10 cellular contexts compared by ENCODE assay signal in the genomic region with DNA sequence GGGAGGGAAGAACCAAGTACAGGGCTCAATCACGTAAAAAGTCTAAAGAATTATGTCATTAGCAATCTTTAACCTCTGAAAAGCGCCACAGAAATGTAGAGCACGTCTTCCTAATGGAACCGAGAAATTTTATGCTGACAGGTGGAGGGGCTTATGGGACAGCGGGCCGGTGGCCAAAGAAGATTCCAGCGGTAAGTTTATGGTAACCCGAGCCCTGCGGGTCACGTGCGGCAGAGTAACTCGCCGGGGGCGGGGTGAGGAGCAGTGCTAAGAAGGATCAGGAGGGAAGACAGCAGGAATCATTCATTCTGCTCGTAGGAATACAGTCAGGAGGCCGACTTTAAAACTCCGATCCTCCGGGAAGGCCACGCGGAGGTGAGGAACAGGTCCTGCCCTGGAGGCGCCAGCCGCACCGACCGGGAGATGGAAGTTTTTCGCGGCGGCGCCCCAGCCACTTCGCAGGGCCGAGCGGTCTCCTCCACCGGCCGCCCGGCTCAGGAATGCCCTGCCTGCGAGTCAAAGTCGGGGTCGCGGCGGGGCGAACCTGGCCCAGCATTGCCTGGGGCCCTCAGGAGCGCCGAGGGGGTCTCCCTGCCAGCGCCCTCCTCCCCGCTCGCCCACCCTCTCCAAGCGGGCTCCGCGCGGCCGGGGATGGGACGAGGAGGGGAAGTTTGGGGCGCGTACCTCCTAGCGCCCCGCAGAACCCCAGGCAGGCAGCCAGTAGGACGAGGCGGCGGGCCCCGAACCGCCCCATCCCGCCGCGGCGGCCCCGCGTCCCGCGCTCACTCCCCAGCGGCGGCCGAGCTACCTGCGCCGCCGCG.
DNase-seq lines count a peak whose midpoint lies in the region; ATAC-seq and TF ChIP-seq lines count a peak whose summit lies in the region.
"Had no signal": no experiment of that assay in that cellular context is flagged by ENCODE, and none has a peak within 500 bp of the region (broad histone marks: within the 10 kb centered on the region; RNA-seq: fewer than 3 reads in every experiment).

No MANE protein-coding gene starts in this region.

- H3K27ac Mint-ChIP-seq in T-helper 1 cell treated with Interleukin-12 subunit alpha and Interleukin-12 subunit beta and Interleukin-4 antibody, amounts not matched to agents 30 μg/mL and 1 μg/mL, for 36 hours: no peak overlapping the region
- no peak overlapping the region for H3K27ac Mint-ChIP-seq in stimulated activated memory B cell treated with anti-CD40 and anti-IgM and Interleukin-4, amounts not matched to agents 10 μg/mL and 1 μg/mL and 100 μg/mL, for 72 hours

- no peaks in the 10 kb centered on the region for H3K9me3 Mint-ChIP-seq in T-helper 1 cell treated with Interleukin-12 subunit alpha and Interleukin-12 subunit beta and Interleukin-4 antibody, amounts not matched to agents 30 μg/mL and 1 μg/mL, for 36 hours
- peaks cover 3% of the 10 kb centered on the region for H3K9me3 Mint-ChIP-seq in stimulated activated memory B cell treated with anti-CD40 and anti-IgM and Interleukin-4, amounts not matched to agents 10 μg/mL and 1 μg/mL and 100 μg/mL, for 72 hours

- TF ChIP-seq POLR2A in breast epithelium (IDR thresholded peaks at IDR 0.05): no peak

- H3K4me3 Mint-ChIP-seq in T-helper 1 cell treated with Interleukin-12 subunit alpha and Interleukin-12 subunit beta and Interleukin-4 antibody, amounts not matched to agents 30 μg/mL and 1 μg/mL, for 36 hours: peak overlapping the region; percentile 59
- H3K4me3 Mint-ChIP-seq in stimulated activated memory B cell treated with anti-CD40 and anti-IgM and Interleukin-4, amounts not matched to agents 10 μg/mL and 1 μg/mL and 100 μg/mL, for 72 hours: peak overlapping the region; percentile 79

- H3K9me3 ChIP-seq in breast epithelium: no peaks in the 10 kb centered on the region

- intact Hi-C loops in breast epithelium (cut with DNase I; ENCODE audit: low total_unique reads): no loop called here

- H3K4me1 ChIP-seq in breast epithelium: no peaks in the 10 kb centered on the region
- H3K4me1 ChIP-seq: BLaER1 treated with 17β-estradiol and CSF1 and Interleukin-3, amounts not matched to agents 10 nM and 100 nM had no signal

- peak overlapping the region; percentile 48 to 64 (median 52) for H3K4me3 ChIP-seq in breast epithelium
- H3K4me3 ChIP-seq: SK-N-MC had no signal

- peaks cover 0 to 4% of the 10 kb centered on the region in 2 donors for H3K27me3 ChIP-seq in breast epithelium

- no peak overlapping the region for H3K27ac ChIP-seq in breast epithelium
- H3K27ac ChIP-seq: BLaER1 treated with 17β-estradiol and CSF1 and Interleukin-3, amounts not matched to agents 10 nM and 100 nM; SK-N-MC had no signal

- H3K36me3 ChIP-seq in breast epithelium: no peaks in the 10 kb centered on the region
- H3K36me3 ChIP-seq: BLaER1 treated with 17β-estradiol and CSF1 and Interleukin-3, amounts not matched to agents 10 nM and 100 nM had no signal

- H3K27me3 Mint-ChIP-seq in T-helper 1 cell treated with Interleukin-12 subunit alpha and Interleukin-12 subunit beta and Interleukin-4 antibody, amounts not matched to agents 30 μg/mL and 1 μg/mL, for 36 hours (ENCODE audit: low read depth): peaks cover 87% of the 10 kb centered on the region
- peaks cover 87% of the 10 kb centered on the region for H3K27me3 Mint-ChIP-seq in stimulated activated memory B cell treated with anti-CD40 and anti-IgM and Interleukin-4, amounts not matched to agents 10 μg/mL and 1 μg/mL and 100 μg/mL, for 72 hours

- DNase-seq in T-helper 1 cell (no peak), breast epithelium (ENCODE audit: low spot score in 2 of 2) (no peak), kidney glomerular epithelial cell (lab: John Stamatoyannopoulos, UW) (peak; percentile 15), NCI-H748 (lab: John Stamatoyannopoulos, UW; ENCODE audit: unreplicated experiment) (no peak), GM19238 (ENCODE audit: insufficient read length, low spot score) (no peak)

- ATAC-seq in stimulated activated memory B cell treated with anti-CD40 and anti-IgM and Interleukin-4, amounts not matched to agents 10 μg/mL and 1 μg/mL and 100 μg/mL, for 72 hours: no peak
- ATAC-seq in HG02610 (IDR thresholded peaks at IDR 0.05; ENCODE audit: unreplicated experiment): no peak

- no peaks in the 10 kb centered on the region for H3K36me3 Mint-ChIP-seq in T-helper 1 cell treated with Interleukin-12 subunit alpha and Interleukin-12 subunit beta and Interleukin-4 antibody, amounts not matched to agents 30 μg/mL and 1 μg/mL, for 36 hours (ENCODE audit: low read depth)
- peaks cover 5% of the 10 kb centered on the region for H3K36me3 Mint-ChIP-seq in stimulated activated memory B cell treated with anti-CD40 and anti-IgM and Interleukin-4, amounts not matched to agents 10 μg/mL and 1 μg/mL and 100 μg/mL, for 72 hours

- no peak for TF ChIP-seq CTCF in breast epithelium (IDR thresholded peaks at IDR 0.05)

- peaks cover 9% of the 10 kb centered on the region for H3K4me1 Mint-ChIP-seq in T-helper 1 cell treated with Interleukin-12 subunit alpha and Interleukin-12 subunit beta and Interleukin-4 antibody, amounts not matched to agents 30 μg/mL and 1 μg/mL, for 36 hours (ENCODE audit: low read depth)
- peaks cover 10% of the 10 kb centered on the region for H3K4me1 Mint-ChIP-seq in stimulated activated memory B cell treated with anti-CD40 and anti-IgM and Interleukin-4, amounts not matched to agents 10 μg/mL and 1 μg/mL and 100 μg/mL, for 72 hours
